ENCODE assay signal across 1 cellular context in genomic region chr7:158820656-158821055, GRCh38.
TF ChIP-seq lines count a peak whose summit lies in the region.

No MANE protein-coding gene starts in this region.

TF ChIP-seq in IMR-90, 13 proteins besides CTCF, POLR2A, EP300 and RAD21 (continued from another document):
- TF ChIP-seq ELK1 (IDR thresholded peaks at IDR 0.05; ENCODE audit: borderline replicate concordance, low read depth, low read length) (no peak), CHD1 (IDR thresholded peaks at IDR 0.05; ENCODE audit: low read depth, low read length) (no peak), FOS (IDR thresholded peaks at IDR 0.05; ENCODE audit: low read depth, low read length) (no peak)
TF ChIP-seq in IMR-90: peak in this region for 0.
